ENCODE assay signal across 19 cellular contexts in the genomic region with DNA sequence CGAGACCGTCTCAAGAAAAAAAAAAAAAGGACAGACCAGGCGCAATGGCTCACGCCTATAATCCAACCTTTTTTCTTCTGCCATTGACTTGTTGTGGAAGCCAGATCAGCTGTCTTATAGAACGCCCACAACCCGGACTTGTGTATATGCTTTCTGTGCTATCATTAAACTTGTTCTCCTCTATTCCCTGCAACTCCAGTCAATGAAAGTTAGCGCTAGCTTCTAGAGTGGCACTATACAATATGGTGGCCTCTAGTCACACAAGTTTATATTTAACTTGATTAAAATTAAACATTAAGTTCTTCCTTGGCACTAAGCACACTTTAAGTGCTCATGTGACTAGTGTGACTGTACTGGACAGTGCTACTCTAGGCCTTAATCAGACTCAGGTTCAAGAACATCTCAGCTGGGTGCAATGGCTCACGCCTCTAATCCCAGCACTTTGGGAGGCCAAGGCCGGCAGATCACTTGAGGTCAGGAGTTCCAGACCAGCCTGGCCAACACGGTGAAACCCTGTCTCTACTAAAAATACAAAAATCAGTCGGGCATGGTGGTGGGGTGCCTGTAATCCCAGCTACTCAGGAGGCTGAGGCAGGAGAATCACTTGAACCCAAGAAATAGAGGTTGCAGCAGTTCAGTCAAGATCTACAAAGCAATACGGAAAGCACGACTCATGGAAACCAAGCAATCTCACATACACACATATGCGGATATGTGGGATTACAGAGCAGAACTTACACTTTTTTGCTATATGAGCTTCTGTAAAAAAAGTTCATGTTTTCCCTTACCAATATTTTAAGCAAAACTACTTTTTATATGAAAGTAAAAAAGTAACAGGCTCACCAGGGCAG. TPM values are rescaled to one million over a fixed set of nuclear protein-coding genes. Genes with fewer than 3 reads are reported as not detected.
A peak's percentile ranks its signal among the peaks of the same experiment; 100 is the strongest.
DNase-seq lines count a peak whose midpoint lies in the region; ATAC-seq and TF ChIP-seq lines count a peak whose summit lies in the region.
"Had no signal": no experiment of that assay in that cellular context is flagged by ENCODE, and none has a peak within 500 bp of the region (broad histone marks: within the 10 kb centered on the region; RNA-seq: fewer than 3 reads in every experiment).

No MANE protein-coding gene starts in this region.

- TF ChIP-seq CTCF in 22Rv1 (IDR thresholded peaks at IDR 0.05) = no peak

- H3K27me3 Mint-ChIP-seq in activated CD4-positive, alpha-beta T cell treated with anti-CD3 and anti-CD28 coated beads for 36 hours = no peaks in the 10 kb centered on the region
- H3K27me3 Mint-ChIP-seq in activated naive CD8-positive, alpha-beta T cell treated with anti-CD3 and anti-CD28 coated beads for 36 hours = no peaks in the 10 kb centered on the region
- no peaks in the 10 kb centered on the region for H3K27me3 Mint-ChIP-seq in naive thymus-derived CD8-positive, alpha-beta T cell

- CTCF ChIA-PET in activated CD4-positive, alpha-beta T cell treated with anti-CD3 and anti-CD28 coated beads for 36 hours (lab: Charles Lee) = interaction anchor here (0.6 to 0.8 kb wide), 2 partner anchors 26 to 28 kb away, joined by 3 read pairs; no protein-coding TSS in a partner anchor

- H3K9me3 Mint-ChIP-seq in activated CD4-positive, alpha-beta T cell treated with anti-CD3 and anti-CD28 coated beads for 36 hours (ENCODE audit: low read depth) = no peaks in the 10 kb centered on the region
- no peaks in the 10 kb centered on the region for H3K9me3 Mint-ChIP-seq in activated naive CD8-positive, alpha-beta T cell treated with anti-CD3 and anti-CD28 coated beads for 36 hours
- H3K9me3 Mint-ChIP-seq in naive thymus-derived CD8-positive, alpha-beta T cell = no peaks in the 10 kb centered on the region

- DNase-seq in activated CD4-positive, alpha-beta T cell treated with anti-CD3 and anti-CD28 coated beads for 36 hours = peak; percentile 67
- no peak for DNase-seq in activated CD4-positive, alpha-beta T cell treated with anti-CD3 and anti-CD28 coated beads for 1 hour
- no peak for DNase-seq in activated naive CD8-positive, alpha-beta T cell treated with anti-CD3 and anti-CD28 coated beads for 36 hours
- DNase-seq in naive thymus-derived CD8-positive, alpha-beta T cell = no peak
- DNase-seq in NCI-H2227 (lab: John Stamatoyannopoulos, UW; ENCODE audit: unreplicated experiment) = no peak
- DNase-seq: GM23248; IMR-90; MM.1S; NCI-H1694; NK-92 treated with Interleukin-12 subunit alpha and Interleukin-12 subunit beta, amount 100 ng/mL, for 24 hours; right cardiac atrium; stimulated activated CD4-positive, alpha-beta T cell treated with anti-CD3 and anti-CD28 coated beads, Interleukin-4, amount 100 ng/mL, for 4 hours; stimulated activated CD8-positive, alpha-beta memory T cell treated with anti-CD3 and anti-CD28 coated beads, Interleukin-4, amount 100 ng/mL, for 48 hours had no signal

- intact Hi-C loops in activated CD4-positive, alpha-beta T cell treated with anti-CD3 and anti-CD28 coated beads for 36 hours (cut with DNase I, micrococcal nuclease) = loop anchor here (2.0 to 10.0 kb wide), 2 partner anchors 159 to 161 kb away; no protein-coding TSS in a partner anchor

- peaks cover 46% of the 10 kb centered on the region for H3K4me1 Mint-ChIP-seq in activated CD4-positive, alpha-beta T cell treated with anti-CD3 and anti-CD28 coated beads for 36 hours
- peaks cover 38% of the 10 kb centered on the region for H3K4me1 Mint-ChIP-seq in activated naive CD8-positive, alpha-beta T cell treated with anti-CD3 and anti-CD28 coated beads for 36 hours
- H3K4me1 Mint-ChIP-seq in naive thymus-derived CD8-positive, alpha-beta T cell = peaks cover 4 to 14% (median 6%) of the 10 kb centered on the region in 4 donors

- H3K4me3 Mint-ChIP-seq in activated CD4-positive, alpha-beta T cell treated with anti-CD3 and anti-CD28 coated beads for 36 hours = peak overlapping the region; percentile 33
- no peak overlapping the region for H3K4me3 Mint-ChIP-seq in activated naive CD8-positive, alpha-beta T cell treated with anti-CD3 and anti-CD28 coated beads for 36 hours
- H3K4me3 Mint-ChIP-seq in naive thymus-derived CD8-positive, alpha-beta T cell = no peak overlapping the region

- H3K36me3 Mint-ChIP-seq in activated CD4-positive, alpha-beta T cell treated with anti-CD3 and anti-CD28 coated beads for 36 hours (ENCODE audit: low read depth) = peaks cover 84% of the 10 kb centered on the region
- peaks cover 71% of the 10 kb centered on the region for H3K36me3 Mint-ChIP-seq in activated naive CD8-positive, alpha-beta T cell treated with anti-CD3 and anti-CD28 coated beads for 36 hours
- H3K36me3 Mint-ChIP-seq in naive thymus-derived CD8-positive, alpha-beta T cell = peaks cover 0 to 100% (median 10%) of the 10 kb centered on the region in 3 donors

- H3K27ac Mint-ChIP-seq in activated CD4-positive, alpha-beta T cell treated with anti-CD3 and anti-CD28 coated beads for 36 hours = peak overlapping the region; percentile 90
- peak overlapping the region; percentile 84 for H3K27ac Mint-ChIP-seq in activated naive CD8-positive, alpha-beta T cell treated with anti-CD3 and anti-CD28 coated beads for 36 hours
- peak overlapping the region in 6 of 10 donors; percentile 3 to 50 (median 20) for H3K27ac Mint-ChIP-seq in naive thymus-derived CD8-positive, alpha-beta T cell

- POLR2A ChIA-PET in activated CD4-positive, alpha-beta T cell treated with anti-CD3 and anti-CD28 coated beads for 36 hours (lab: Charles Lee) = interaction anchor here (0.6 to 1.4 kb wide), 6 partner anchors 15 to 72 kb away, joined by 3 to 6 read pairs (median 3); a partner anchor contains a TSS
- POLR2A ChIA-PET in naive thymus-derived CD8-positive, alpha-beta T cell (lab: Charles Lee) = no interaction called here

- ATAC-seq in activated CD4-positive, alpha-beta T cell treated with anti-CD3 and anti-CD28 coated beads for 36 hours = peak; percentile 27
- ATAC-seq in naive thymus-derived CD8-positive, alpha-beta T cell = no peak
- no peak for ATAC-seq in HG03196 (IDR thresholded peaks at IDR 0.05; ENCODE audit: unreplicated experiment)
- no peak for ATAC-seq in GM18873 (IDR thresholded peaks at IDR 0.05; ENCODE audit: low FRiP score, unreplicated experiment)
- ATAC-seq: right cardiac atrium had no signal

- H3K27ac ChIP-seq in 22Rv1 = peak overlapping the region; percentile 12; the same call in 1 of the 2 replicates
- H3K27ac ChIP-seq: BLaER1 treated with 17β-estradiol and CSF1 and Interleukin-3, amounts not matched to agents 10 nM and 100 nM; RWPE1; tibial nerve had no signal

RNA-seq across cellular contexts. Expression of a gene that starts 18.8 kb away (rescaled TPM):
- total RNA-seq in activated CD4-positive, alpha-beta T cell treated with anti-CD3 and anti-CD28 coated beads for 36 hours = 10 to 100 TPM; 66.3 to 68.3 TPM
- total RNA-seq in activated naive CD8-positive, alpha-beta T cell treated with anti-CD3 and anti-CD28 coated beads for 36 hours = 10 to 100 TPM; 58.7 to 60.8 TPM
- total RNA-seq in naive thymus-derived CD8-positive, alpha-beta T cell = 100 to 1,000 TPM; 192 to 195 TPM
- 100 to 1,000 TPM; 137 to 210 (median 164) TPM for polyA plus RNA-seq in naive thymus-derived CD8-positive, alpha-beta T cell

RNA-seq across cellular contexts. Expression of a gene that starts 41.0 kb away (rescaled TPM):
- 100 to 1,000 TPM in 1 of 2 experiments, 10 to 100 TPM in 1; 92.7 to 102 TPM for total RNA-seq in activated CD4-positive, alpha-beta T cell treated with anti-CD3 and anti-CD28 coated beads for 36 hours
- 100 to 1,000 TPM; 128 to 134 TPM for total RNA-seq in activated naive CD8-positive, alpha-beta T cell treated with anti-CD3 and anti-CD28 coated beads for 36 hours
- total RNA-seq in naive thymus-derived CD8-positive, alpha-beta T cell = 10 to 100 TPM; 42.0 to 52.3 TPM
- 10 to 100 TPM; 11.3 to 22.6 (median 11.7) TPM for polyA plus RNA-seq in naive thymus-derived CD8-positive, alpha-beta T cell

Comparison
In these comparisons a context has a peak if more than half of its experiments do, and no peak if none do; other contexts are left out.
1. H3K27ac Mint-ChIP-seq: peak in every context shown above with its lines; median percentile 90 in activated CD4-positive, alpha-beta T cell treated with anti-CD3 and anti-CD28 coated beads for 36 hours; 84 in activated naive CD8-positive, alpha-beta T cell treated with anti-CD3 and anti-CD28 coated beads for 36 hours; 20 in naive thymus-derived CD8-positive, alpha-beta T cell.